Comparison of ENCODE assay signal across 12 cellular contexts in the genomic region with DNA sequence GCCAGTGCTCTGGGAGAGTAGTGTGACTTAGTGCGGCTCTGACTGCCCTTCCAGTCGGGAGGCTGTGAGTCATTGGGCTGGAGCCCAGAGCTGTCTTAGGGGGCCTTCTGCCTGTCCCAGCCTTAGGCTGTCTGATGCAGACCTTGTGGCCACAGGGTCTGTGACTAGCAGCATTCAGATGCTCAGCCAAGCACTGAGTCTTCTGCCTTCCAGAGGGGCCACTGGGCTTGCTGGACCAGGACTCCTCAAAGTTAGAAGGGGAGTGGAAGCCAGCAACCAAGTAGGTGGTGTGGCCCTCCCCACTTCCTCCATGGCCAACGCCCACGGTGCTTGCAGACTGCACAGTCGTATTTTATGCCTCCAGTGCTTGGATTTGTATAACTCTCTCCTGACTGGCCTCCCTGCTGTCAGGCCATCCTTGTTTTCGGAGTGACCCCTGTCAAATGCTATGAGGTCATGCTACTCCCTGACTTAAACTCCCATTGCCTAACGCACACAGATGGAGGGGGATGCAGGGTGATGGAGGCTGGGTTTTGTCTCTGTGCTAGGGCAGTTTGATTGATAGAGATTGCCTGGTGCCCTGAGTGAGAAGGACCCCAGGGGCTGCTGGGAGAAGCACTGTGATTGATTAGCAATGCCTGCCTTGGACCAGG. TPM values are rescaled to one million over a fixed set of nuclear protein-coding genes. Genes with fewer than 3 reads are reported as not detected.
DNase-seq lines count a peak whose midpoint lies in the region; ATAC-seq and TF ChIP-seq lines count a peak whose summit lies in the region.
"Had no signal": no experiment of that assay in that cellular context is flagged by ENCODE, and none has a peak within 500 bp of the region (broad histone marks: within the 10 kb centered on the region; RNA-seq: fewer than 3 reads in every experiment).

No MANE protein-coding gene starts in this region.

- peaks cover 26 to 38% of the 10 kb centered on the region in 2 experiments; a peak in 3 of 4 replicates for H3K4me1 ChIP-seq in SK-N-SH (ENCODE audit: control insufficient read depth in 1 of 2, insufficient read depth in 2 of 2, low read depth in 1 of 2, low read length in 1 of 2)
- peaks cover 0 to 28% (median 5%) of the 10 kb centered on the region in 3 donors for H3K4me1 ChIP-seq in gastroesophageal sphincter

- H4K20me1 ChIP-seq in SK-N-SH (ENCODE audit: insufficient read depth) = 0 out of 2 replicates have a peak, but pooled peaks cover 4% of the 10 kb centered on the region

- TF ChIP-seq EP300 in SK-N-SH (IDR thresholded peaks at IDR 0.05; ENCODE audit: borderline replicate concordance in 1 of 2, low read depth in 1 of 2, low read length in 1 of 2) (no peak), gastroesophageal sphincter (IDR thresholded peaks at IDR 0.05) (no peak)

- 43% methylated on average over 7 of the region's 7 CpGs for WGBS in SK-N-SH (ENCODE audit: low lambda C conversion rate)
- WGBS in gastroesophageal sphincter (ENCODE audit: low coverage in 1 of 2), 2 donors = 37 to 80% methylated on average over 1 to 4 of the region's 7 CpGs

- H3K27me3 Mint-ChIP-seq in type B pancreatic cell = no peaks in the 10 kb centered on the region

- intact Hi-C loops in posterior vena cava (cut with DNase I) = loop anchor here in 1 of 2 donors (10.0 kb wide), 1 partner anchor 613 kb away; no protein-coding TSS in a partner anchor

- H3K9me3 Mint-ChIP-seq in type B pancreatic cell = no peaks in the 10 kb centered on the region
- H3K9me3 Mint-ChIP-seq: activated T-cell treated with anti-CD3 and anti-CD28 coated beads, Interleukin-2, amount 50 U/mL, for 4 hours; IgD-negative memory B cell had no signal

- H3K27ac Mint-ChIP-seq in type B pancreatic cell = no peak overlapping the region
- H3K27ac Mint-ChIP-seq: IgD-negative memory B cell had no signal

- TF ChIP-seq CTCF in SK-N-SH (IDR thresholded peaks at IDR 0.05) = no peak
- TF ChIP-seq CTCF in gastroesophageal sphincter (IDR thresholded peaks at IDR 0.05) = no peak
- TF ChIP-seq CTCF in type B pancreatic cell (conservative IDR thresholded peaks at IDR 0.05) = no peak

- H3K4me3 Mint-ChIP-seq in type B pancreatic cell = no peak overlapping the region
- H3K4me3 Mint-ChIP-seq: activated T-cell treated with anti-CD3 and anti-CD28 coated beads, Interleukin-2, amount 50 U/mL, for 4 hours; IgD-negative memory B cell had no signal

- H3K79me2 ChIP-seq in SK-N-SH (ENCODE audit: insufficient read depth) = peaks cover 78% of the 10 kb centered on the region

- H3K4me3 ChIP-seq in SK-N-SH (ENCODE audit: low read depth in 2 of 2, low read length in 1 of 2) = no peak overlapping the region
- H3K4me3 ChIP-seq in gastroesophageal sphincter = no peak overlapping the region

- no peak overlapping the region for H2AFZ ChIP-seq in SK-N-SH (ENCODE audit: low read depth)

- no peak for TF ChIP-seq RAD21 in SK-N-SH (IDR thresholded peaks at IDR 0.05; ENCODE audit: low read length)

- no peak overlapping the region for H3K9ac ChIP-seq in SK-N-SH

- peak overlapping the region; percentile 53 for H3K4me2 ChIP-seq in SK-N-SH

- H3K9me2 ChIP-seq in SK-N-SH = no peaks in the 10 kb centered on the region

- H3K36me3 ChIP-seq in SK-N-SH (replicated peaks in 1 of 2; ENCODE audit: control insufficient read depth in 1 of 2, insufficient read depth in 2 of 2, low read length in 1 of 2) = no peaks in the 10 kb centered on the region
- H3K36me3 ChIP-seq in gastroesophageal sphincter = no peaks in the 10 kb centered on the region

- H3K27ac ChIP-seq in SK-N-SH (ENCODE audit: low read depth in 2 of 2, low read length in 1 of 2) (peak overlapping the region; percentile 45 to 76), gastroesophageal sphincter (peak overlapping the region in 3 of 4 donors; percentile 8 to 64 (median 52))

- H3F3A ChIP-seq in SK-N-SH (replicated peaks; ENCODE audit: insufficient read depth) = peaks cover 17% of the 10 kb centered on the region

- TF ChIP-seq POLR2A in gastroesophageal sphincter (IDR thresholded peaks at IDR 0.05) = no peak

- POLR2A ChIA-PET in SK-N-SH (lab: Yijun Ruan, JAX) = no interaction called here

- H3K27me3 ChIP-seq in SK-N-SH (ENCODE audit: insufficient read depth) = no peaks in the 10 kb centered on the region
- no peaks in the 10 kb centered on the region for H3K27me3 ChIP-seq in gastroesophageal sphincter

- DNase-seq in EH (ENCODE audit: low read depth) = peak; percentile 98
- no peak for DNase-seq in SK-N-SH
- peak; percentile 95 for DNase-seq in posterior vena cava (ENCODE audit: low spot score)
- DNase-seq in type B pancreatic cell (ENCODE audit: extremely low spot score, unreplicated experiment) = no peak
- DNase-seq in effector CD8-positive, alpha-beta T cell (lab: John Stamatoyannopoulos, UW) = no peak
- no peak for DNase-seq in DMS79 treated with DMSO at 0.1 percent for 48 hours (lab: John Stamatoyannopoulos, UW)
- DNase-seq: activated T-cell treated with anti-CD3 and anti-CD28 coated beads, Interleukin-2, amount 50 U/mL, for 4 hours; DMS79; stimulated activated CD4-positive, alpha-beta T cell treated with anti-CD3 and anti-CD28 coated beads, Interleukin-15, amount 100 ng/mL, for 24 hours had no signal

- H3K9me3 ChIP-seq in SK-N-SH (no peaks in the 10 kb centered on the region), gastroesophageal sphincter (no peaks in the 10 kb centered on the region)

- CTCF ChIA-PET in SK-N-SH (lab: Yijun Ruan, JAX) = no interaction called here

- ATAC-seq in gastroesophageal sphincter = peak; percentile 81
- no peak for ATAC-seq in HG03521 (IDR thresholded peaks at IDR 0.05; ENCODE audit: unreplicated experiment)
- ATAC-seq: activated T-cell treated with anti-CD3 and anti-CD28 coated beads, Interleukin-2, amount 50 U/mL, for 4 hours had no signal

- no peaks in the 10 kb centered on the region for H3K36me3 Mint-ChIP-seq in type B pancreatic cell
- H3K36me3 Mint-ChIP-seq: IgD-negative memory B cell had no signal

- peaks cover 33% of the 10 kb centered on the region for H3K4me1 Mint-ChIP-seq in type B pancreatic cell (ENCODE audit: unreplicated experiment)
- H3K4me1 Mint-ChIP-seq: IgD-negative memory B cell had no signal

TF ChIP-seq in SK-N-SH, 30 proteins besides CTCF, POLR2A, EP300 and RAD21:
- TF ChIP-seq JUND (IDR thresholded peaks at IDR 0.05) (no peak; the same call in 1 of the 2 replicates), RCOR1 (IDR thresholded peaks at IDR 0.05; ENCODE audit: low read length) (no peak), FOSL2 (IDR thresholded peaks at IDR 0.05; ENCODE audit: borderline replicate concordance, low read depth) (peak; percentile 66; the same call in 1 of the 2 replicates), NFIC (IDR thresholded peaks at IDR 0.05; ENCODE audit: borderline replicate concordance) (peak; percentile 32; the same call in 1 of the 2 replicates)
- TF ChIP-seq, protein P1, sequence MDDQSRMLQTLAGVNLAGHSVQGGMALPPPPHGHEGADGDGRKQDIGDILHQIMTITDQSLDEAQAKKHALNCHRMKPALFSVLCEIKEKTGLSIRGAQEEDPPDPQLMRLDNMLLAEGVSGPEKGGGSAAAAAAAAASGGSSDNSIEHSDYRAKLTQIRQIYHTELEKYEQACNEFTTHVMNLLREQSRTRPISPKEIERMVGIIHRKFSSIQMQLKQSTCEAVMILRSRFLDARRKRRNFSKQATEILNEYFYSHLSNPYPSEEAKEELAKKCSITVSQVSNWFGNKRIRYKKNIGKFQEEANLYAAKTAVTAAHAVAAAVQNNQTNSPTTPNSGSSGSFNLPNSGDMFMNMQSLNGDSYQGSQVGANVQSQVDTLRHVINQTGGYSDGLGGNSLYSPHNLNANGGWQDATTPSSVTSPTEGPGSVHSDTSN (IDR thresholded peaks at IDR 0.05) = peak; percentile 39; the same call in 1 of the 2 replicates
TF ChIP-seq in SK-N-SH: peak in this region for 3.

RNA-seq across cellular contexts. Expression of a gene that starts 36.0 kb away (rescaled TPM):
- 2.0 and 3.4 TPM in 2 replicates for polyA plus RNA-seq in SK-N-SH (2012; rRNA removed)
- 1.4 and 2.5 TPM in 2 replicates for polyA plus RNA-seq in SK-N-SH (2012; cell fraction: cytosol; rRNA removed)
- 11.3 and 12.5 TPM in 2 replicates for polyA plus RNA-seq in SK-N-SH (2012; cell fraction: nucleus; rRNA removed)
- total RNA-seq in gastroesophageal sphincter (10 to 100 TPM in 2 of 4 donors, 1 to 10 TPM in 2; 6.3 to 22.3 (median 11.0) TPM), posterior vena cava (10 to 100 TPM; 13.0 to 21.1 TPM), type B pancreatic cell (ENCODE audit: low replicate concordance) (10.5 and 28.6 TPM in 2 replicates)
- polyA plus RNA-seq: IgD-negative memory B cell had no signal

Comparison
In these comparisons a context has a peak if more than half of its experiments do, and no peak if none do; other contexts are left out.
1. DNase-seq: peak in EH (single experiment) and posterior vena cava (single experiment); none in SK-N-SH (single experiment), type B pancreatic cell (single experiment), effector CD8-positive, alpha-beta T cell (single experiment) and DMS79 treated with DMSO at 0.1 percent for 48 hours (single experiment).